ENCODE assay signal across 15 cellular contexts in genomic region chr3:38203690-38204089, GRCh38.
"Had no signal": no experiment of that assay in that cellular context is flagged by ENCODE, and none has a peak within 500 bp of the region (broad histone marks: within the 10 kb centered on the region; RNA-seq: fewer than 3 reads in every experiment).

No MANE protein-coding gene starts in this region.

- H3K4me3 Mint-ChIP-seq: nephron progenitor cell; stimulated activated naive CD8-positive, alpha-beta T cell treated with anti-CD3 and anti-CD28 coated beads, Interleukin-15, Interleukin-2, amounts not matched to agents 100 ng/mL and 50 ng/mL, for 24 hours had no signal

- H3K27me3 Mint-ChIP-seq: naive thymus-derived CD4-positive, alpha-beta T cell; stimulated activated naive CD8-positive, alpha-beta T cell treated with anti-CD3 and anti-CD28 coated beads, Interleukin-15, Interleukin-2, amounts not matched to agents 100 ng/mL and 50 ng/mL, for 24 hours had no signal

- H3K9me3 ChIP-seq: colonic mucosa, heart left ventricle, ovary, tibial artery, upper lobe of left lung, vagina had no signal

- H3K36me3 ChIP-seq: colonic mucosa, ovary had no signal

- H3K27me3 ChIP-seq: colonic mucosa, heart left ventricle, ovary, tibial artery, upper lobe of left lung, vagina had no signal

- ATAC-seq: left colon; naive thymus-derived CD4-positive, alpha-beta T cell had no signal

- H3K27ac Mint-ChIP-seq: stimulated activated naive CD8-positive, alpha-beta T cell treated with anti-CD3 and anti-CD28 coated beads, Interleukin-15, Interleukin-2, amounts not matched to agents 100 ng/mL and 50 ng/mL, for 24 hours had no signal

- H3K9me3 Mint-ChIP-seq: nephron progenitor cell; stimulated activated naive CD8-positive, alpha-beta T cell treated with anti-CD3 and anti-CD28 coated beads, Interleukin-15, Interleukin-2, amounts not matched to agents 100 ng/mL and 50 ng/mL, for 24 hours had no signal

- H3K4me1 ChIP-seq: colonic mucosa, tibial artery, upper lobe of left lung, vagina had no signal

- H3K27ac ChIP-seq: colonic mucosa, heart left ventricle, ovary, tibial artery, upper lobe of left lung, vagina had no signal

- H3K4me3 ChIP-seq: colonic mucosa, heart left ventricle, ovary, tibial artery, upper lobe of left lung, vagina had no signal

- DNase-seq: colonic mucosa; effector CD4-positive, alpha-beta T cell; heart left ventricle; hippocampal formation; left colon; naive thymus-derived CD4-positive, alpha-beta T cell; nephron progenitor cell; ovary; right cardiac atrium; small intestine; stimulated activated CD4-positive, alpha-beta T cell treated with anti-CD3 and anti-CD28 coated beads, Interleukin-12 subunit alpha, Interleukin-12 subunit beta, amount 100 ng/mL, for 4 hours; tibial artery had no signal
